In the genomic region with DNA sequence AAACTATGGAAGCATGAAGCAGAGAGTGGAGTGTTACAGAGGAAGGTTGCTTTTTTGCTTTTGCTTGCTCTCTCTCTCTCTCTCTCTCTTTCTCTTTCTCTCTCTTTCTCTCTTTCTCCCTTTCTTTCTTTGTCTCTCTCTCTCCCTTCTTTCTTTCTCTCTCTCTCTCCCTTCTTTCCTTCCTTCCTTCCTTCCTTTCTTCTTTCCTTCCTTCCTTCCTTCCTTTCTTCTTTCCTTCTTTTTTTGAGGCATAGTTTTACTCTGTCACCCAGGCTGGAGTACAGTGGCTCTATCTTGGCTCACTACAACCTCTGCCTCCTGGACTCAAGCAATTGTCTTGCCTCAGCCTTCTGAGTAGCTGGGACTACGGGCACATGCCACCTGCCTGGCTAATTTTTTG, we compare ENCODE assay signal across 14 cellular contexts. TPM values are rescaled to one million over a fixed set of nuclear protein-coding genes. Genes with fewer than 3 reads are reported as not detected.
DNase-seq lines count a peak whose midpoint lies in the region; ATAC-seq, FAIRE-seq and TF ChIP-seq lines count a peak whose summit lies in the region.
"Had no signal": no experiment of that assay in that cellular context is flagged by ENCODE, and none has a peak within 500 bp of the region (broad histone marks: within the 10 kb centered on the region; RNA-seq: fewer than 3 reads in every experiment).

No MANE protein-coding gene starts in this region.

- peaks cover 100% of the 10 kb centered on the region for H3K4me1 ChIP-seq in CD4-positive, CD25-positive, alpha-beta regulatory T cell (ENCODE audit: control insufficient read depth, insufficient read depth, low read length, poor library complexity, severe bottlenecking)

- peak overlapping the region; percentile 89 to 96 (median 90) for H3K4me3 Mint-ChIP-seq in CD4-positive, CD25-positive, alpha-beta regulatory T cell
- H3K4me3 Mint-ChIP-seq in activated naive CD8-positive, alpha-beta T cell: peak overlapping the region; percentile 92
- peak overlapping the region; percentile 83 for H3K4me3 Mint-ChIP-seq in natural killer cell treated with Interleukin-12 subunit alpha and Interleukin-12 subunit beta and Interleukin-15 and Interleukin-18, amount 100 ng/mL, for 72 hours
- H3K4me3 Mint-ChIP-seq: WTC11 had no signal

- DNase-seq in CD4-positive, CD25-positive, alpha-beta regulatory T cell: no peak
- no peak for DNase-seq in natural killer cell treated with Interleukin-12 subunit alpha and Interleukin-12 subunit beta and Interleukin-15 and Interleukin-18, amount 100 ng/mL, for 72 hours (ENCODE audit: low spot score)
- no peak for DNase-seq in NCI-H774 (lab: John Stamatoyannopoulos, UW)
- no peak for DNase-seq in DMS79 (lab: John Stamatoyannopoulos, UW)
- DNase-seq in frontal cortex (ENCODE audit: low spot score in 2 of 2): no peak
- DNase-seq: amniotic stem cell, Caco-2, hypothalamus, midbrain, sigmoid colon had no signal

- no peaks in the 10 kb centered on the region for H3K27me3 Mint-ChIP-seq in CD4-positive, CD25-positive, alpha-beta regulatory T cell
- H3K27me3 Mint-ChIP-seq in activated naive CD8-positive, alpha-beta T cell: no peaks in the 10 kb centered on the region
- no peaks in the 10 kb centered on the region for H3K27me3 Mint-ChIP-seq in natural killer cell treated with Interleukin-12 subunit alpha and Interleukin-12 subunit beta and Interleukin-15 and Interleukin-18, amount 100 ng/mL, for 72 hours

- H3K36me3 Mint-ChIP-seq in CD4-positive, CD25-positive, alpha-beta regulatory T cell: peaks cover 64% of the 10 kb centered on the region
- H3K36me3 Mint-ChIP-seq in activated naive CD8-positive, alpha-beta T cell: peaks cover 27% of the 10 kb centered on the region
- H3K36me3 Mint-ChIP-seq in natural killer cell treated with Interleukin-12 subunit alpha and Interleukin-12 subunit beta and Interleukin-15 and Interleukin-18, amount 100 ng/mL, for 72 hours: peaks cover 36% of the 10 kb centered on the region
- H3K36me3 Mint-ChIP-seq: WTC11 had no signal

- peaks cover 32 to 86% (median 62%) of the 10 kb centered on the region in 4 donors for H3K4me1 Mint-ChIP-seq in CD4-positive, CD25-positive, alpha-beta regulatory T cell
- H3K4me1 Mint-ChIP-seq in activated naive CD8-positive, alpha-beta T cell (ENCODE audit: low read depth): peaks cover 95% of the 10 kb centered on the region
- peaks cover 80 to 89% of the 10 kb centered on the region in 2 donors for H3K4me1 Mint-ChIP-seq in natural killer cell treated with Interleukin-12 subunit alpha and Interleukin-12 subunit beta and Interleukin-15 and Interleukin-18, amount 100 ng/mL, for 72 hours (ENCODE audit: low read depth in 2 of 2)

- peak overlapping the region; percentile 94 to 99 (median 96) for H3K27ac Mint-ChIP-seq in CD4-positive, CD25-positive, alpha-beta regulatory T cell
- H3K27ac Mint-ChIP-seq in activated naive CD8-positive, alpha-beta T cell: peak overlapping the region; percentile 100
- H3K27ac Mint-ChIP-seq in natural killer cell treated with Interleukin-12 subunit alpha and Interleukin-12 subunit beta and Interleukin-15 and Interleukin-18, amount 100 ng/mL, for 72 hours: peak overlapping the region; percentile 89 to 92
- H3K27ac Mint-ChIP-seq: WTC11 had no signal

- TF ChIP-seq CTCF in GM12875 (IDR thresholded peaks at IDR 0.05; ENCODE audit: borderline replicate concordance, insufficient read depth, low read depth, low read length): no peak

- ATAC-seq in CD4-positive, CD25-positive, alpha-beta regulatory T cell (ENCODE audit: low read depth in 2 of 2): no peak
- no peak for ATAC-seq in natural killer cell treated with Interleukin-12 subunit alpha and Interleukin-12 subunit beta and Interleukin-15 and Interleukin-18, amount 100 ng/mL, for 72 hours
- ATAC-seq in HG02938 (IDR thresholded peaks at IDR 0.05; ENCODE audit: unreplicated experiment): no peak
- ATAC-seq: WTC11 had no signal

- H3K27ac ChIP-seq in CD4-positive, CD25-positive, alpha-beta regulatory T cell (ENCODE audit: insufficient read depth, low read length, poor library complexity, severe bottlenecking): peak overlapping the region; percentile 99

- H3K9me3 Mint-ChIP-seq in CD4-positive, CD25-positive, alpha-beta regulatory T cell: no peaks in the 10 kb centered on the region
- H3K9me3 Mint-ChIP-seq in activated naive CD8-positive, alpha-beta T cell (ENCODE audit: low read depth): no peaks in the 10 kb centered on the region
- no peaks in the 10 kb centered on the region for H3K9me3 Mint-ChIP-seq in natural killer cell treated with Interleukin-12 subunit alpha and Interleukin-12 subunit beta and Interleukin-15 and Interleukin-18, amount 100 ng/mL, for 72 hours
- H3K9me3 Mint-ChIP-seq: WTC11 had no signal

- FAIRE-seq in frontal cortex (lab: Jason Lieb, UNC): no peak

- no peaks in the 10 kb centered on the region for H3K27me3 ChIP-seq in CD4-positive, CD25-positive, alpha-beta regulatory T cell (ENCODE audit: control insufficient read depth, insufficient read depth, low read length)
- H3K27me3 ChIP-seq: sigmoid colon had no signal

- peaks cover 54% of the 10 kb centered on the region for H3K36me3 ChIP-seq in CD4-positive, CD25-positive, alpha-beta regulatory T cell (ENCODE audit: control insufficient read depth, insufficient read depth, low read length)
- H3K36me3 ChIP-seq: sigmoid colon had no signal

- peak overlapping the region; percentile 100 for H3K4me3 ChIP-seq in CD4-positive, CD25-positive, alpha-beta regulatory T cell (ENCODE audit: low read depth, low read length)
- peak overlapping the region; percentile 18 for H3K4me3 ChIP-seq in GM12875 (ENCODE audit: low read depth, low read length)
- H3K4me3 ChIP-seq: sigmoid colon had no signal

- no peaks in the 10 kb centered on the region for H3K9me3 ChIP-seq in CD4-positive, CD25-positive, alpha-beta regulatory T cell (ENCODE audit: control insufficient read depth in 2 of 2, low read length in 2 of 2)
- H3K9me3 ChIP-seq: Caco-2, sigmoid colon had no signal

RNA-seq across cellular contexts. Expression of a gene that starts 7.6 kb away (rescaled TPM):
- 1,263 TPM for total RNA-seq in CD4-positive, CD25-positive, alpha-beta regulatory T cell
- 1,000 to 10,000 TPM; 3,550 to 4,641 (median 3,982) TPM for polyA plus RNA-seq in CD4-positive, CD25-positive, alpha-beta regulatory T cell
- 100 to 1,000 TPM; 412 to 543 TPM for total RNA-seq in natural killer cell treated with Interleukin-12 subunit alpha and Interleukin-12 subunit beta and Interleukin-15 and Interleukin-18, amount 100 ng/mL, for 72 hours
- 11.8 TPM for total RNA-seq in frontal cortex

RNA-seq across cellular contexts. Expression of a gene that starts 15.4 kb away (rescaled TPM):
- 25.4 TPM for total RNA-seq in CD4-positive, CD25-positive, alpha-beta regulatory T cell
- polyA plus RNA-seq in CD4-positive, CD25-positive, alpha-beta regulatory T cell: 1 to 10 TPM; 5.3 to 8.0 (median 6.2) TPM
- 1 to 10 TPM; 3.2 to 3.7 TPM for total RNA-seq in natural killer cell treated with Interleukin-12 subunit alpha and Interleukin-12 subunit beta and Interleukin-15 and Interleukin-18, amount 100 ng/mL, for 72 hours
- not detected for total RNA-seq in frontal cortex
- total RNA-seq: sigmoid colon, WTC11 had no signal

RNA-seq across cellular contexts. Expression of a gene that starts 19.1 kb away (rescaled TPM):
- total RNA-seq in CD4-positive, CD25-positive, alpha-beta regulatory T cell: not detected
- not detected for polyA plus RNA-seq in CD4-positive, CD25-positive, alpha-beta regulatory T cell
- not detected for total RNA-seq in natural killer cell treated with Interleukin-12 subunit alpha and Interleukin-12 subunit beta and Interleukin-15 and Interleukin-18, amount 100 ng/mL, for 72 hours
- total RNA-seq in frontal cortex: not detected
- total RNA-seq: Caco-2, sigmoid colon, WTC11 had no signal
- polyA plus RNA-seq: sigmoid colon had no signal

Comparison
In these comparisons a context has a peak if more than half of its experiments do, and no peak if none do; other contexts are left out.
1. RNA of a gene that starts 7.6 kb away (total RNA-seq): 1,263 TPM in CD4-positive, CD25-positive, alpha-beta regulatory T cell (single experiment) and 412 to 543 TPM in natural killer cell treated with Interleukin-12 subunit alpha and Interleukin-12 subunit beta and Interleukin-15 and Interleukin-18, amount 100 ng/mL, for 72 hours; 11.8 TPM in frontal cortex (single experiment); every median in the first group is over 10 times any median in the second.
2. Peak in every context shown above with its lines, with median percentiles within 50 percentile points of each other: H3K27ac Mint-ChIP-seq and H3K4me3 Mint-ChIP-seq.